In the genomic region with DNA sequence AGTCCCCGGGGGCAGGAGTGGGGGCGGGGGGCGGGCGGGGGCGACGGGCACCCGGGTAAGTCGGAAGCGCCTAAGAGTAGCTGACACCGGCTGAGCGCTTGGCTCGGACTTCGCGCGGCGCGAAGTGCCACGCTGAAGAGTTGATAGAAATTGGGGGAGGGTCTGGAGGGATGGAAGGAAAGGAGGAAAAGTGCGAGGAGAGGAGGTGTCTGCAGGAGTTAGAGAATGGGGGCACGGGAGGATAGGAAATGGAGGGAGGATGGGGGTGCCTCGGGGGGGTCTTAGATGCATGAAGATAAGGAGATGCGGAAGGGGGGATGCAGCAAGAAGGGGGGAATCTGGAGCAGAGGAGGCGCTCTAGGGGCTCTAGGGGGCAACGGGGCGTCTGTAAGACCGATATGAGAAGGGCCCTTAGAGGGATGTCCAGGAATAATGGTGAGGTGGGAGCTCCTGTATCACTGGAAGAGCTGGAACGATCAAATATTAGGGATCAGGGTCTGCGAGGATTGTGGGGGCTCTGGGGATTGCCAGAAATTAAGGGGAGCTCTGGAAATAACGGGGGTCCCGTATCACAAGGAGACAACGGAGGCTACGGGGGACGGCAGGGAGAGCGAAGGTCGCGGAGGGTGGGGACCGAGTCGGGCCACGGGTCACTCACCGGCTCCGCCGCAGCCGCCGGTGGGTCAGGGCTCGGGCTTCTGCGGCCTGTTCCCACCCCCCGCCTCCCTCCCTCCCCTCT, we compare ENCODE assay signal across 8 cellular contexts. TPM values are rescaled to one million over a fixed set of nuclear protein-coding genes. Genes with fewer than 3 reads are reported as not detected.
DNase-seq lines count a peak whose midpoint lies in the region; ATAC-seq and TF ChIP-seq lines count a peak whose summit lies in the region.

MYPOP (minus strand) TSS at position 702 of the 739 bp plus-strand sequence. CDS start 840 bp downstream, outside the sequence.

- H3K4me2 ChIP-seq in H9 (ENCODE audit: insufficient read depth, insufficient read length, low read length) (peak within 1 kb of the TSS; percentile 83), PC-9 (peak within 1 kb of the TSS; percentile 99)

- H3K56ac ChIP-seq in H9 (ENCODE audit: insufficient read length, low read depth, low read length): no peak within 1 kb of the TSS

- H3K36me3 ChIP-seq in PC-9 (ENCODE audit: low read depth) (peaks cover 16% of the 10 kb centered on the region; the same call in 1 of the 2 replicates), endodermal cell (ENCODE audit: control insufficient read depth, insufficient read depth, low read length) (peaks cover 19% of the 10 kb centered on the region)
- peaks cover 0 to 22% (median 0%) of the 10 kb centered on the region in 3 experiments for H3K36me3 ChIP-seq in naive thymus-derived CD4-positive, alpha-beta T cell (ENCODE audit: control insufficient read depth in 2 of 3, insufficient read depth in 3 of 3, low read length in 3 of 3)

- no peaks in the 10 kb centered on the region for H3K9me3 Mint-ChIP-seq in H9
- H3K9me3 Mint-ChIP-seq in endodermal cell: no peaks in the 10 kb centered on the region
- no peaks in the 10 kb centered on the region for H3K9me3 Mint-ChIP-seq in naive thymus-derived CD4-positive, alpha-beta T cell

- no peaks in the 10 kb centered on the region for H3K4me1 ChIP-seq in H9 (ENCODE audit: insufficient read depth, low read length)
- peaks cover 32% of the 10 kb centered on the region for H3K4me1 ChIP-seq in PC-9 (replicated peaks; ENCODE audit: insufficient read depth)
- H3K4me1 ChIP-seq in endodermal cell (ENCODE audit: control insufficient read depth, insufficient read depth, low read length): no peaks in the 10 kb centered on the region
- H3K4me1 ChIP-seq in naive thymus-derived CD4-positive, alpha-beta T cell (ENCODE audit: control insufficient read depth in 2 of 2, insufficient read depth in 2 of 2, low read length in 2 of 2): peaks cover 0 to 5% of the 10 kb centered on the region in 2 donors

- no peak for ATAC-seq in naive thymus-derived CD4-positive, alpha-beta T cell
- ATAC-seq in omental fat pad (ENCODE audit: low FRiP score) (no peak), HG02623 (IDR thresholded peaks at IDR 0.05; ENCODE audit: unreplicated experiment) (no peak)

- peak; percentile 33 for DNase-seq in H9
- no peak for DNase-seq in PC-9
- peak; percentile 57 for DNase-seq in endodermal cell
- peak in 1 of 9 donors; percentile 17 for DNase-seq in naive thymus-derived CD4-positive, alpha-beta T cell
- no peak for DNase-seq in Ammon's horn (ENCODE audit: low spot score)
- DNase-seq in omental fat pad (ENCODE audit: low spot score): no peak
- DNase-seq in stimulated activated CD4-positive, alpha-beta T cell treated with anti-CD3 and anti-CD28 coated beads, Interleukin-15, amount 100 ng/mL, for 24 hours: no peak

- H2AFZ ChIP-seq in H9 (ENCODE audit: low read length) (no peak within 1 kb of the TSS), PC-9 (peak within 1 kb of the TSS; percentile 97)

- WGBS in H9 (ENCODE audit: extremely low coverage, insufficient read length, low lambda C conversion rate): no CpG with 5 or more reads among the region's 47 CpGs
- WGBS in endodermal cell (ENCODE audit: insufficient coverage in 1 of 2, insufficient read length in 1 of 2), 2 experiments: 0% methylated on average over 9 to 46 of the region's 47 CpGs

- intact Hi-C loops in PC-9 (cut with micrococcal nuclease; ENCODE audit: unreplicated experiment): no loop called here
- intact Hi-C loops in naive thymus-derived CD4-positive, alpha-beta T cell (cut with micrococcal nuclease): loop anchor here (1.0 to 5.0 kb wide), 10 partner anchors 16 to 1370 kb away; partner anchors contain the start of genes CCDC61 (in 2 of the 2), IRF2BP1 (in 2 of the 2), SYMPK (in 2 of the 2) and CALM3 (in 1 of the 2)

- no peak within 1 kb of the TSS for H2BK15ac ChIP-seq in H9 (ENCODE audit: low read depth, low read length)

- H3K4ac ChIP-seq in H9 (ENCODE audit: low read depth, low read length): no peak within 1 kb of the TSS

- H2BK20ac ChIP-seq in H9 (ENCODE audit: low read depth, low read length, poor library complexity, severe bottlenecking): no peak within 1 kb of the TSS

- POLR2A ChIA-PET in PC-9 (lab: Charles Lee; ENCODE audit: unreplicated experiment): interaction anchor here (0.5 to 1.1 kb wide), 8 partner anchors 39 to 405 kb away, joined by 3 to 14 read pairs (median 4); partner anchors contain the start of genes CCDC61 and RTN2
- POLR2A ChIA-PET in naive thymus-derived CD4-positive, alpha-beta T cell (lab: Charles Lee): interaction anchor here (0.5 to 3.9 kb wide), 10 partner anchors 11 to 856 kb away, joined by 3 to 42 read pairs (median 4); partner anchors contain the start of genes CCDC61, FBXO46, IRF2BP1 and QPCTL

- H3K36me3 Mint-ChIP-seq in H9 (ENCODE audit: insufficient read depth in 1 of 3, low read depth in 3 of 3) (peaks cover 8 to 25% (median 25%) of the 10 kb centered on the region in 3 experiments), endodermal cell (ENCODE audit: low read depth) (peaks cover 25% of the 10 kb centered on the region)
- H3K36me3 Mint-ChIP-seq in naive thymus-derived CD4-positive, alpha-beta T cell: peaks cover 0 to 18% (median 10%) of the 10 kb centered on the region in 5 donors

- H3K27me3 ChIP-seq in H9 (ENCODE audit: insufficient read depth, low read length): peaks cover 4% of the 10 kb centered on the region; the same call in 1 of the 2 replicates
- no peaks in the 10 kb centered on the region for H3K27me3 ChIP-seq in PC-9 (ENCODE audit: insufficient read depth, low read depth)
- H3K27me3 ChIP-seq in endodermal cell (ENCODE audit: control insufficient read depth, insufficient read depth, low read length, poor library complexity, severe bottlenecking): no peaks in the 10 kb centered on the region
- no peaks in the 10 kb centered on the region for H3K27me3 ChIP-seq in naive thymus-derived CD4-positive, alpha-beta T cell (ENCODE audit: control insufficient read depth in 2 of 2, insufficient read depth in 2 of 2, low read length in 2 of 2)

- H3K9me3 ChIP-seq in H9 (ENCODE audit: control insufficient read depth, low read depth, low read length) (no peaks in the 10 kb centered on the region), PC-9 (ENCODE audit: insufficient read depth, low read depth) (no peaks in the 10 kb centered on the region), endodermal cell (ENCODE audit: control insufficient read depth, low read length) (no peaks in the 10 kb centered on the region)
- no peaks in the 10 kb centered on the region for H3K9me3 ChIP-seq in naive thymus-derived CD4-positive, alpha-beta T cell (ENCODE audit: control insufficient read depth in 2 of 3, low read length in 3 of 3)

- H3K23ac ChIP-seq in H9 (ENCODE audit: insufficient read length, low read depth, low read length): no peak within 1 kb of the TSS

- peak within 1 kb of the TSS; percentile 95 for H3K4me3 ChIP-seq in PC-9
- peak within 1 kb of the TSS; percentile 95 for H3K4me3 ChIP-seq in endodermal cell (ENCODE audit: low read length)
- peak within 1 kb of the TSS; percentile 93 for H3K4me3 ChIP-seq in naive thymus-derived CD4-positive, alpha-beta T cell (ENCODE audit: low read length)

- H3K9me2 ChIP-seq in PC-9 (ENCODE audit: insufficient read depth): no peaks in the 10 kb centered on the region

- H3K4me3 Mint-ChIP-seq in H9: peak within 1 kb of the TSS; percentile 85 to 97
- H3K4me3 Mint-ChIP-seq in endodermal cell: peak within 1 kb of the TSS; percentile 81
- peak within 1 kb of the TSS; percentile 93 to 98 (median 96) for H3K4me3 Mint-ChIP-seq in naive thymus-derived CD4-positive, alpha-beta T cell

- no peak for TF ChIP-seq CTCF in H9 (conservative IDR thresholded peaks at IDR 0.05)
- no peak for TF ChIP-seq CTCF in PC-9 (conservative IDR thresholded peaks at IDR 0.05)
- no peak for TF ChIP-seq CTCF in endodermal cell (conservative IDR thresholded peaks at IDR 0.05)
- TF ChIP-seq CTCF in omental fat pad (IDR thresholded peaks at IDR 0.05): no peak

- peak within 1 kb of the TSS; percentile 64 to 87 (median 83); a peak in 3 of 7 replicates for H3K27ac Mint-ChIP-seq in H9
- H3K27ac Mint-ChIP-seq in endodermal cell: peak within 1 kb of the TSS; percentile 85
- peak within 1 kb of the TSS; percentile 74 to 95 (median 89) for H3K27ac Mint-ChIP-seq in naive thymus-derived CD4-positive, alpha-beta T cell

- H2AK5ac ChIP-seq in H9 (ENCODE audit: insufficient read length, low read length): no peak within 1 kb of the TSS

- no peak within 1 kb of the TSS for H4K8ac ChIP-seq in H9 (replicated peaks; ENCODE audit: insufficient read length, low read depth, low read length)

- H4K5ac ChIP-seq in H9 (ENCODE audit: insufficient read length, low read depth, low read length): no peak within 1 kb of the TSS

- no peak within 1 kb of the TSS for H2BK12ac ChIP-seq in H9 (ENCODE audit: insufficient read length, low read depth, low read length)

- H3K18ac ChIP-seq in H9 (ENCODE audit: insufficient read length, low read depth, low read length): no peak within 1 kb of the TSS

- peak within 1 kb of the TSS; percentile 2 for H3K9ac ChIP-seq in H9 (ENCODE audit: extremely low read depth, insufficient read length, low read length)
- H3K9ac ChIP-seq in endodermal cell (ENCODE audit: extremely low read depth, low read length, poor library complexity, severe bottlenecking): peak within 1 kb of the TSS; percentile 67

- no peak within 1 kb of the TSS for H4K91ac ChIP-seq in H9 (ENCODE audit: insufficient read length, low read depth, low read length)

- H3F3A ChIP-seq in PC-9 (ENCODE audit: insufficient read depth, low read depth): peaks cover 41% of the 10 kb centered on the region

- H3K79me2 ChIP-seq in H9 (ENCODE audit: insufficient read depth, low read length) (no peaks in the 10 kb centered on the region), PC-9 (ENCODE audit: low read depth) (peaks cover 17% of the 10 kb centered on the region)

- H3K27me3 Mint-ChIP-seq in H9 (ENCODE audit: low read depth): peaks cover 17% of the 10 kb centered on the region
- H3K27me3 Mint-ChIP-seq in endodermal cell (ENCODE audit: insufficient read depth): peaks cover 15% of the 10 kb centered on the region
- H3K27me3 Mint-ChIP-seq in naive thymus-derived CD4-positive, alpha-beta T cell: peaks cover 0 to 14% (median 0%) of the 10 kb centered on the region in 5 donors

- H4K20me1 ChIP-seq in H9 (ENCODE audit: control insufficient read depth, insufficient read depth, insufficient read length) (no peaks in the 10 kb centered on the region), PC-9 (ENCODE audit: insufficient read depth) (no peaks in the 10 kb centered on the region)

- no peak within 1 kb of the TSS for H3T11ph ChIP-seq in H9 (ENCODE audit: low read length)

- H2BK5ac ChIP-seq in H9 (ENCODE audit: insufficient read length, low read length): no peak within 1 kb of the TSS

- peaks cover 7 to 12% of the 10 kb centered on the region in 2 experiments for H3K4me1 Mint-ChIP-seq in H9
- H3K4me1 Mint-ChIP-seq in endodermal cell: peaks cover 4% of the 10 kb centered on the region
- peaks cover 10 to 27% (median 17%) of the 10 kb centered on the region in 7 donors for H3K4me1 Mint-ChIP-seq in naive thymus-derived CD4-positive, alpha-beta T cell

- CTCF ChIA-PET in PC-9 (lab: Charles Lee): interaction anchor here (0.6 to 1.3 kb wide), 5 partner anchors 85 to 224 kb away, joined by 3 to 15 read pairs (median 4); partner anchors contain the start of gene DMPK
- CTCF ChIA-PET in naive thymus-derived CD4-positive, alpha-beta T cell (lab: Charles Lee): interaction anchor here (0.6 to 2.7 kb wide), 5 partner anchors 8 to 647 kb away, joined by 3 to 9 read pairs (median 3); partner anchors contain the start of gene SYMPK

- no TSS peak for BruUV-seq in PC-9 (replicated peaks; lab: Mats Ljungman, UMichigan)

- peaks cover 15% of the 10 kb centered on the region for H3K23me2 ChIP-seq in H9 (ENCODE audit: insufficient read length, low read depth, low read length, poor library complexity, severe bottlenecking)

- no peaks in the 10 kb centered on the region for H3K79me1 ChIP-seq in H9 (ENCODE audit: insufficient read depth, low read depth, low read length, poor library complexity, severe bottlenecking)

- no peak within 1 kb of the TSS for H2BK120ac ChIP-seq in H9 (ENCODE audit: low read depth, low read length, poor library complexity, severe bottlenecking)

- no peak within 1 kb of the TSS for H3K14ac ChIP-seq in H9 (ENCODE audit: insufficient read depth, low read length)

- H3K27ac ChIP-seq in H9 (ENCODE audit: insufficient read length, low read depth, low read length) (no peak within 1 kb of the TSS), PC-9 (peak within 1 kb of the TSS; percentile 7), endodermal cell (ENCODE audit: low read depth, low read length) (peak within 1 kb of the TSS; percentile 75)
- H3K27ac ChIP-seq in naive thymus-derived CD4-positive, alpha-beta T cell (ENCODE audit: low read depth, low read length): peak within 1 kb of the TSS; percentile 78

RNA-seq across cellular contexts. Expression of gene MYPOP, which starts in this region (rescaled TPM):
- total RNA-seq in H9 (2021): 9.0 and 9.5 TPM in 2 replicates
- total RNA-seq in PC-9 (2021): 13.6 TPM in 2 replicates
- 10 to 100 TPM; 13.6 to 19.9 TPM for total RNA-seq in endodermal cell
- 9.8 TPM for polyA plus RNA-seq in endodermal cell (2013, experiment 1 of 2)
- polyA plus RNA-seq in endodermal cell (2013, experiment 2 of 2): 8.9 TPM
- 10 to 100 TPM in 3 of 5 experiments, 1 to 10 TPM in 2; 7.0 to 14.5 (median 11.2) TPM for total RNA-seq in naive thymus-derived CD4-positive, alpha-beta T cell
- under 1 TPM; 0.15 to 0.40 TPM for polyA plus RNA-seq in naive thymus-derived CD4-positive, alpha-beta T cell
- 1 to 10 TPM; 1.3 to 6.8 (median 2.6) TPM for total RNA-seq in omental fat pad

Comparison
In these comparisons a context has a peak if more than half of its experiments do, and no peak if none do; other contexts are left out.
1. DNase-seq: peak in H9 (single experiment) and endodermal cell (single experiment); none in PC-9 (0 of 2), Ammon's horn (single experiment), omental fat pad (single experiment) and stimulated activated CD4-positive, alpha-beta T cell treated with anti-CD3 and anti-CD28 coated beads, Interleukin-15, amount 100 ng/mL, for 24 hours (single experiment).
2. Peak in every context shown above with its lines, with median percentiles within 50 percentile points of each other: H3K27ac Mint-ChIP-seq, H3K4me3 Mint-ChIP-seq and H3K4me3 ChIP-seq.